25 cellular contexts compared by ENCODE assay signal in the genomic region with DNA sequence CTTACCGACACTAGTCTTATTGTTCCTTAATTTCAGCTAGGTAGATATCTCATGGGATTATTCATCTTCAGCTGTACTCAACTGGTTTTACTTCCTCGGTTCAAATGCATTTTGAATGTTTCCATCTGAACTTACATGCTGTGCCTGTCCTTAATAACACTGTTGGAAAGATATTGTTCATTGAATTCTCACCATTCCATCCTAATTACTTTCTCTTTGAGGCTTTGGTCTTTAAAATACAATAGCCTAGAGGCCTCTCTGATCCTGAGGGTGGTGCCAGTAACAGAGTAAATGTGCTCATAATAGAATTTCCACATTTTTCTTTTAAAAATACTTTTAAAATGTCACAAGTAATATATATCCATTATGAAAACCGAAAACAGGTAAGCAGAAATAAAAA. TPM values are rescaled to one million over a fixed set of nuclear protein-coding genes. Genes with fewer than 3 reads are reported as not detected.
DNase-seq lines count a peak whose midpoint lies in the region; ATAC-seq and TF ChIP-seq lines count a peak whose summit lies in the region.
"Had no signal": no experiment of that assay in that cellular context is flagged by ENCODE, and none has a peak within 500 bp of the region (broad histone marks: within the 10 kb centered on the region; RNA-seq: fewer than 3 reads in every experiment).

No MANE protein-coding gene starts in this region.

- no peaks in the 10 kb centered on the region for H3K9me3 ChIP-seq in ectodermal cell (ENCODE audit: control insufficient read depth, low read length)
- H3K9me3 ChIP-seq in esophagus squamous epithelium, result no peaks in the 10 kb centered on the region
- H3K9me3 ChIP-seq: heart right ventricle, vagina had no signal

- no peaks in the 10 kb centered on the region for H3K9me3 Mint-ChIP-seq in nephron progenitor cell
- H3K9me3 Mint-ChIP-seq: activated CD4-positive, alpha-beta memory T cell treated with anti-CD3 and anti-CD28 coated beads for 36 hours had no signal

- H3K27ac Mint-ChIP-seq in nephron progenitor cell, result no peak overlapping the region
- H3K27ac Mint-ChIP-seq: activated CD4-positive, alpha-beta memory T cell treated with anti-CD3 and anti-CD28 coated beads for 36 hours; CD14-positive monocyte had no signal

- H3K27me3 ChIP-seq in H7 (ENCODE audit: control insufficient read depth, insufficient read depth, low read length) (peaks cover 3% of the 10 kb centered on the region; the same call in 1 of the 2 replicates), ectodermal cell (ENCODE audit: control insufficient read depth, insufficient read depth, low read length, poor library complexity, severe bottlenecking) (peaks cover 4% of the 10 kb centered on the region), esophagus squamous epithelium (peaks cover 0 to 63% (median 5%) of the 10 kb centered on the region in 4 donors)
- H3K27me3 ChIP-seq: vagina had no signal

- H3K4me1 Mint-ChIP-seq in nephron progenitor cell, result peaks cover 47% of the 10 kb centered on the region

- H3K4me3 ChIP-seq in H7 (ENCODE audit: insufficient read depth, low read depth, low read length) (no peak overlapping the region), ectodermal cell (ENCODE audit: insufficient read depth, low read depth, low read length) (peak overlapping the region; percentile 49), esophagus squamous epithelium (no peak overlapping the region)

- no peak for TF ChIP-seq POLR2A in esophagus squamous epithelium (IDR thresholded peaks at IDR 0.05)

- H3K36me3 ChIP-seq in H7 (replicated peaks; ENCODE audit: control insufficient read depth, insufficient read depth, low read length) (no peaks in the 10 kb centered on the region), ectodermal cell (ENCODE audit: control insufficient read depth, insufficient read depth, low read length) (no peaks in the 10 kb centered on the region), esophagus squamous epithelium (no peaks in the 10 kb centered on the region)
- H3K36me3 ChIP-seq: heart right ventricle, vagina had no signal

- DNase-seq in H7 (peak; percentile 27), NCI-H748 (lab: John Stamatoyannopoulos, UW; ENCODE audit: unreplicated experiment) (peak; percentile 62), nephron progenitor cell (no peak), NCI-H187 treated with DMSO at 0.1 percent for 48 hours (lab: John Stamatoyannopoulos, UW) (no peak), esophagus squamous epithelium (lab: John Stamatoyannopoulos, UW) (no peak)
- DNase-seq: activated CD4-positive, alpha-beta memory T cell treated with anti-CD3 and anti-CD28 coated beads for 36 hours; activated naive CD4-positive, alpha-beta T cell; amniotic stem cell; DMS 273 treated with DMSO at 0.1 percent for 48 hours; effector CD8-positive, alpha-beta T cell; GDM1; GOT3; heart right ventricle; kidney glomerular epithelial cell; NCI-H1436 treated with DMSO at 0.1 percent for 48 hours; NCI-H226; stimulated activated CD4-positive, alpha-beta T cell treated with anti-CD3 and anti-CD28 coated beads, Interleukin-12 subunit alpha, Interleukin-12 subunit beta, amount 100 ng/mL, for 4 hours; stimulated activated CD8-positive, alpha-beta memory T cell treated with anti-CD3 and anti-CD28 coated beads, Interleukin-4, amount 100 ng/mL, for 48 hours had no signal

- ATAC-seq in HG03571 (IDR thresholded peaks at IDR 0.05; ENCODE audit: unreplicated experiment), result no peak
- no peak for ATAC-seq in GM18870 (IDR thresholded peaks at IDR 0.05; ENCODE audit: unreplicated experiment)

- H3K4me1 ChIP-seq in ectodermal cell (ENCODE audit: control insufficient read depth, insufficient read depth, low read length) (peaks cover 9% of the 10 kb centered on the region), esophagus squamous epithelium (peaks cover 0 to 30% (median 10%) of the 10 kb centered on the region in 3 donors)

- WGBS in ectodermal cell, 2 experiments, result 0% methylated on average over 1 to 2 of the region's 3 CpGs
- 67 to 72% methylated on average over 3 of the region's 3 CpGs for WGBS in esophagus squamous epithelium, 2 donors

- H3K27ac ChIP-seq in ectodermal cell (ENCODE audit: insufficient read depth, low read depth, low read length, poor library complexity, severe bottlenecking), result peak overlapping the region; percentile 53
- no peak overlapping the region for H3K27ac ChIP-seq in esophagus squamous epithelium
- H3K27ac ChIP-seq: RWPE1, vagina had no signal

- intact Hi-C loops in esophagus squamous epithelium (cut with DNase I), result no loop called here

- no peaks in the 10 kb centered on the region for H3K36me3 Mint-ChIP-seq in nephron progenitor cell (ENCODE audit: low read depth)
- H3K36me3 Mint-ChIP-seq: activated CD4-positive, alpha-beta memory T cell treated with anti-CD3 and anti-CD28 coated beads for 36 hours; CD14-positive monocyte had no signal

- no peak for TF ChIP-seq CTCF in nephron progenitor cell (IDR thresholded peaks at IDR 0.05)
- TF ChIP-seq CTCF in esophagus squamous epithelium (IDR thresholded peaks at IDR 0.05), result no peak

- peaks cover 4% of the 10 kb centered on the region for H3K27me3 Mint-ChIP-seq in nephron progenitor cell (ENCODE audit: low read depth, poor library complexity)

- H3K4me3 Mint-ChIP-seq in nephron progenitor cell, result peak overlapping the region; percentile 88
- H3K4me3 Mint-ChIP-seq: activated CD4-positive, alpha-beta memory T cell treated with anti-CD3 and anti-CD28 coated beads for 36 hours had no signal

RNA-seq across cellular contexts. Expression of gene IL20RA, which starts 54.0 kb away (rescaled TPM):
- 0.26 and 0.28 TPM in 2 replicates for total RNA-seq in H7 (2014; rRNA removed; shearing (Covaris generic))
- not detected for polyA plus RNA-seq in ectodermal cell (2013, experiment 1 of 4)
- not detected for polyA plus RNA-seq in ectodermal cell (2013, experiment 2 of 4)
- polyA plus RNA-seq in ectodermal cell (2013, experiment 3 of 4), result not detected
- 0.08 TPM for polyA plus RNA-seq in ectodermal cell (2013, experiment 4 of 4)
- 10 to 100 TPM; 11.1 to 20.7 (median 13.1) TPM for total RNA-seq in esophagus squamous epithelium
- total RNA-seq: activated CD4-positive, alpha-beta memory T cell treated with anti-CD3 and anti-CD28 coated beads for 36 hours; M059J had no signal
- polyA plus RNA-seq: CD14-positive monocyte had no signal

Comparison
In these comparisons a context has a peak if more than half of its experiments do, and no peak if none do; other contexts are left out.
1. DNase-seq: peak in H7 (single experiment) and NCI-H748 (single experiment); none in nephron progenitor cell (single experiment), NCI-H187 treated with DMSO at 0.1 percent for 48 hours (single experiment) and esophagus squamous epithelium (single experiment).